Comparison of ENCODE assay signal across 9 cellular contexts in genomic region chr10:104080762-104081161, GRCh38. TPM values are rescaled to one million over a fixed set of nuclear protein-coding genes. Genes with fewer than 3 reads are reported as not detected.
A peak's percentile ranks its signal among the peaks of the same experiment; 100 is the strongest.
DNase-seq lines count a peak whose midpoint lies in the region; ATAC-seq, FAIRE-seq and TF ChIP-seq lines count a peak whose summit lies in the region.
"Had no signal": no experiment of that assay in that cellular context is flagged by ENCODE, and none has a peak within 500 bp of the region (broad histone marks: within the 10 kb centered on the region; RNA-seq: fewer than 3 reads in every experiment).

No MANE protein-coding gene starts in this region.

- no peaks in the 10 kb centered on the region for H3K27me3 ChIP-seq in bronchial epithelial cell (ENCODE audit: control insufficient read depth, insufficient read depth, low read length)

- no peak overlapping the region for H3K4me3 ChIP-seq in bronchial epithelial cell (ENCODE audit: low read depth, low read length)

- no peaks in the 10 kb centered on the region for H3K36me3 Mint-ChIP-seq in neural crest cell (ENCODE audit: low read depth)
- H3K36me3 Mint-ChIP-seq: naive thymus-derived CD8-positive, alpha-beta T cell had no signal

- ATAC-seq in GM19395 (IDR thresholded peaks at IDR 0.05; ENCODE audit: unreplicated experiment): no peak

- peaks cover 9% of the 10 kb centered on the region for H3K4me1 Mint-ChIP-seq in neural crest cell
- H3K4me1 Mint-ChIP-seq: naive thymus-derived CD8-positive, alpha-beta T cell had no signal

- H3K27ac Mint-ChIP-seq in neural crest cell (ENCODE audit: unreplicated experiment): no peak overlapping the region
- H3K27ac Mint-ChIP-seq: naive thymus-derived CD8-positive, alpha-beta T cell had no signal

- peaks cover 26% of the 10 kb centered on the region for H3K36me3 ChIP-seq in bronchial epithelial cell (ENCODE audit: control insufficient read depth, insufficient read depth, low read length)

- no peak overlapping the region for H3K4me3 Mint-ChIP-seq in neural crest cell
- H3K4me3 Mint-ChIP-seq: naive thymus-derived CD8-positive, alpha-beta T cell had no signal

- no peak for FAIRE-seq in bronchial epithelial cell (lab: Jason Lieb, UNC)

- H3K9me3 Mint-ChIP-seq in neural crest cell: no peaks in the 10 kb centered on the region
- H3K9me3 Mint-ChIP-seq: naive thymus-derived CD8-positive, alpha-beta T cell had no signal

- TF ChIP-seq CTCF in bronchial epithelial cell (IDR thresholded peaks at IDR 0.05; ENCODE audit: insufficient read depth, low read length, severe bottlenecking) (peak; percentile 58), neural crest cell (conservative IDR thresholded peaks at IDR 0.05) (peak; percentile 52)

- DNase-seq in NCI-H526 (lab: John Stamatoyannopoulos, UW) (peak; percentile 11 to 42), NCI-H526 treated with DMSO at 0.1 percent for 48 hours (lab: John Stamatoyannopoulos, UW) (no peak), NCI-H146 (lab: John Stamatoyannopoulos, UW) (peak; percentile 95), bronchial epithelial cell (ENCODE audit: low read depth) (peak; percentile 51), neural crest cell (ENCODE audit: low read depth, low spot score) (no peak), mucosa of gallbladder (ENCODE audit: low spot score) (no peak), NCI-H524 treated with DMSO at 0.1 percent for 48 hours (lab: John Stamatoyannopoulos, UW) (no peak)

- H3K27me3 Mint-ChIP-seq in neural crest cell (ENCODE audit: low read depth): no peaks in the 10 kb centered on the region
- H3K27me3 Mint-ChIP-seq: naive thymus-derived CD8-positive, alpha-beta T cell had no signal

RNA-seq across cellular contexts. Expression of gene COL17A1, which starts 4.9 kb away (rescaled TPM):
- 594 and 626 TPM in 2 replicates for total RNA-seq in bronchial epithelial cell
- total RNA-seq in neural crest cell: not detected in 2 replicates
- total RNA-seq in mucosa of gallbladder: 0.49 TPM
- total RNA-seq: naive thymus-derived CD8-positive, alpha-beta T cell had no signal

RNA-seq across cellular contexts. Expression of gene SFR1, which starts 41.2 kb away (rescaled TPM):
- total RNA-seq in bronchial epithelial cell (3.2 and 4.1 TPM in 2 replicates), neural crest cell (13.9 and 14.0 TPM in 2 replicates), mucosa of gallbladder (5.1 TPM)

Comparison
In these comparisons a context has a peak if more than half of its experiments do, and no peak if none do; other contexts are left out.
1. DNase-seq: peak in NCI-H526 (2 of 2), NCI-H146 (single experiment) and bronchial epithelial cell (single experiment); none in NCI-H526 treated with DMSO at 0.1 percent for 48 hours (single experiment), neural crest cell (single experiment), mucosa of gallbladder (single experiment) and NCI-H524 treated with DMSO at 0.1 percent for 48 hours (single experiment).
2. RNA of gene COL17A1, which starts 4.9 kb away (total RNA-seq): 594 to 626 TPM in bronchial epithelial cell; 0.49 TPM in mucosa of gallbladder (single experiment) and not detected in neural crest cell; every median in the first group is over 100 times any median in the second.